9 cellular contexts compared by ENCODE assay signal in genomic region chr5:179759961-179760541, GRCh38. TPM values are rescaled to one million over a fixed set of nuclear protein-coding genes. Genes with fewer than 3 reads are reported as not detected.
A peak's percentile ranks its signal among the peaks of the same experiment; 100 is the strongest.
DNase-seq lines count a peak whose midpoint lies in the region; ATAC-seq and TF ChIP-seq lines count a peak whose summit lies in the region.
"Had no signal": no experiment of that assay in that cellular context is flagged by ENCODE, and none has a peak within 500 bp of the region (broad histone marks: within the 10 kb centered on the region; RNA-seq: fewer than 3 reads in every experiment).

No MANE protein-coding gene starts in this region.

- H3K9me3 Mint-ChIP-seq in CD14-positive monocyte (peaks cover 0 to 2% (median 0%) of the 10 kb centered on the region in 7 donors), mesothelial cell of epicardium (no peaks in the 10 kb centered on the region)

- H3K4me1 Mint-ChIP-seq in CD14-positive monocyte, result peaks cover 87% of the 10 kb centered on the region
- H3K4me1 Mint-ChIP-seq in mesothelial cell of epicardium, result peaks cover 51% of the 10 kb centered on the region

- no peak overlapping the region for H2AFZ ChIP-seq in OCI-LY3 (ENCODE audit: low read depth, low read length)

- peak overlapping the region; percentile 98 for H3K27ac ChIP-seq in OCI-LY3 (ENCODE audit: low read length)

- no peak for TF ChIP-seq CTCF in CD14-positive monocyte (IDR thresholded peaks at IDR 0.05)
- no peak for TF ChIP-seq CTCF in OCI-LY3 (IDR thresholded peaks at IDR 0.05; ENCODE audit: low read depth, low read length)
- TF ChIP-seq CTCF in mesothelial cell of epicardium (IDR thresholded peaks at IDR 0.05; ENCODE audit: unreplicated experiment), result no peak

- ATAC-seq in GM19395 (IDR thresholded peaks at IDR 0.05; ENCODE audit: unreplicated experiment), result peak; percentile 54

- H3K27me3 Mint-ChIP-seq in CD14-positive monocyte (ENCODE audit: low read depth in 3 of 3) (peaks cover 0 to 4% (median 0%) of the 10 kb centered on the region in 3 donors), mesothelial cell of epicardium (ENCODE audit: low read depth) (no peaks in the 10 kb centered on the region)

- intact Hi-C loops in CD14-positive monocyte (cut with micrococcal nuclease), result no loop called here

- peaks cover 4% of the 10 kb centered on the region for H3K36me3 ChIP-seq in OCI-LY3 (replicated peaks; ENCODE audit: low read depth, low read length)

- no peaks in the 10 kb centered on the region for H3K9me3 ChIP-seq in OCI-LY3 (ENCODE audit: insufficient read depth, low read length)

- H3K27ac Mint-ChIP-seq in CD14-positive monocyte, result peak overlapping the region; percentile 87 to 98 (median 92)
- peak overlapping the region; percentile 50 for H3K27ac Mint-ChIP-seq in mesothelial cell of epicardium

- H3K36me3 Mint-ChIP-seq in CD14-positive monocyte, result peaks cover 0 to 11% of the 10 kb centered on the region in 2 donors
- peaks cover 2% of the 10 kb centered on the region for H3K36me3 Mint-ChIP-seq in mesothelial cell of epicardium

- no peak for DNase-seq in CD14-positive monocyte (ENCODE audit: low spot score)
- no peak for DNase-seq in mesothelial cell of epicardium (ENCODE audit: low spot score in 2 of 2, unreplicated experiment in 2 of 2)
- DNase-seq in ecto neural progenitor cell (ENCODE audit: low spot score), result no peak
- no peak for DNase-seq in kidney tubule cell (ENCODE audit: low spot score)
- no peak for DNase-seq in NCI-H82 (lab: John Stamatoyannopoulos, UW)
- no peak for DNase-seq in EL
- DNase-seq: kidney had no signal

- H4K20me1 ChIP-seq in OCI-LY3 (ENCODE audit: insufficient read depth, low read length), result peaks cover 61% of the 10 kb centered on the region

- peak overlapping the region; percentile 57 for H3K4me3 ChIP-seq in OCI-LY3 (ENCODE audit: low read length)

- H3K79me2 ChIP-seq in OCI-LY3 (ENCODE audit: low read length), result peaks cover 91% of the 10 kb centered on the region

- peaks cover 61% of the 10 kb centered on the region for H3K4me1 ChIP-seq in OCI-LY3 (ENCODE audit: low read length)

- H3K9ac ChIP-seq in OCI-LY3 (ENCODE audit: low read length), result peak overlapping the region; percentile 54

- H3K4me2 ChIP-seq in OCI-LY3 (ENCODE audit: low read length), result peak overlapping the region; percentile 92

- no peaks in the 10 kb centered on the region for H3K27me3 ChIP-seq in OCI-LY3 (ENCODE audit: low read depth, low read length)

- peak overlapping the region; percentile 21 to 34 for H3K4me3 Mint-ChIP-seq in CD14-positive monocyte
- H3K4me3 Mint-ChIP-seq in mesothelial cell of epicardium, result no peak overlapping the region

RNA-seq across cellular contexts. Expression of gene MAML1, which starts 27.4 kb away (rescaled TPM):
- 1 to 10 TPM; 2.2 to 2.7 TPM for polyA plus RNA-seq in CD14-positive monocyte
- 47.6 to 50.6 TPM (median 49.6 TPM) in 3 replicates for total RNA-seq in mesothelial cell of epicardium

RNA-seq across cellular contexts. Expression of gene LTC4S, which starts 33.7 kb away (rescaled TPM):
- under 1 TPM; 0.65 to 0.69 TPM for polyA plus RNA-seq in CD14-positive monocyte
- 4.7 to 5.2 TPM (median 5.0 TPM) in 3 replicates for total RNA-seq in mesothelial cell of epicardium

RNA-seq across cellular contexts. Expression of gene MGAT4B, which starts 46.6 kb away (rescaled TPM):
- polyA plus RNA-seq in CD14-positive monocyte, result 10 to 100 TPM; 12.4 to 14.3 TPM
- 131 to 133 TPM (median 131 TPM) in 3 replicates for total RNA-seq in mesothelial cell of epicardium
